28 cellular contexts compared by ENCODE assay signal in the genomic region with DNA sequence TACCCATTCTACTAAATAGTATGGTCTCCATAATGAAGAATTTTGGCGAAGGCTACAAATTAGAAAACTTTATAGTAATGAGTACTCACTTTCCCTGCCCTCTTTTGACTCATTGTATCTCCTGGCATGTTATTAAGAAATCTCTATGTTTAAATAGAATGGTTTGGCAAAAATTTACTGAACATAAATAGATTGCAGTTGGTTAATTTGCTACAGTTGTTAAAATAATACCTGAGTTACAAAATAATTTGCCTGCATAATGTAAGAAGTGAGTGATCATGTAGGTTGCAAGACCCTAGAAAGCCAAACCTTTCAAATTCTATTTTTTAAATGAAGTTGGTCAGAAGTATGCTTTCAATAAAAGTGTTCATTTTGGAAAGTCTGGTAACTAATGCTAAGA.
"Had no signal": no experiment of that assay in that cellular context is flagged by ENCODE, and none has a peak within 500 bp of the region (broad histone marks: within the 10 kb centered on the region; RNA-seq: fewer than 3 reads in every experiment).

No MANE protein-coding gene starts in this region.

- DNase-seq: activated CD4-positive, alpha-beta memory T cell treated with anti-CD3 and anti-CD28 coated beads for 36 hours; activated CD4-positive, alpha-beta T cell treated with anti-CD3 and anti-CD28 coated beads for 36 hours; activated CD4-positive, alpha-beta T cell treated with anti-CD3 and anti-CD28 coated beads, Interleukin-2, amount 10 ng/mL, durations not matched to agents 24 days and 14 days; activated CD4-positive, CD25-positive, alpha-beta regulatory T cell; activated CD4-positive, CD25-positive, alpha-beta regulatory T cell treated with anti-CD3 and anti-CD28 coated beads, Interleukin-2, amount 50 U/mL, for 72 hours; activated CD8-positive, alpha-beta memory T cell treated with anti-CD3 and anti-CD28 coated beads, Interleukin-2, amount 10 ng/mL, durations not matched to agents 7 days and 5 days; activated CD8-positive, alpha-beta memory T cell treated with anti-CD3 and anti-CD28 coated beads, Interleukin-2, amount 50 U/mL, for 4 hours; activated CD8-positive, alpha-beta T cell treated with anti-CD3 and anti-CD28 coated beads, Interleukin-2, amount 10 ng/mL, durations not matched to agents 7 days and 5 days; activated effector memory CD4-positive, alpha-beta T cell treated with anti-CD3 and anti-CD28 coated beads, Interleukin-2, amount 50 U/mL, for 16 hours; activated naive CD4-positive, alpha-beta T cell treated with anti-CD3 and anti-CD28 coated beads for 36 hours; activated naive CD8-positive, alpha-beta T cell treated with anti-CD3 and anti-CD28 coated beads for 36 hours; activated naive CD8-positive, alpha-beta T cell treated with anti-CD3 and anti-CD28 coated beads, Interleukin-2, amount 50 U/mL, for 24 hours; activated T-cell treated with anti-CD3 and anti-CD28 coated beads, Interleukin-2, amount 50 U/mL, for 1 hour; activated T-cell treated with anti-CD3 and anti-CD28 coated beads, Interleukin-2, amount 50 U/mL, for 48 hours; brain microvascular endothelial cell; caudate nucleus; cortex of kidney; effector CD8-positive, alpha-beta T cell; esophagus squamous epithelium; foreskin keratinocyte; gastrocnemius medialis; glutamatergic neuron; heart left ventricle; T-helper 2 cell had no signal

- H3K4me3 Mint-ChIP-seq: activated CD4-positive, alpha-beta memory T cell treated with anti-CD3 and anti-CD28 coated beads for 36 hours; activated CD4-positive, alpha-beta T cell treated with anti-CD3 and anti-CD28 coated beads for 36 hours; activated CD4-positive, alpha-beta T cell treated with anti-CD3 and anti-CD28 coated beads, Interleukin-2, amount 10 ng/mL, durations not matched to agents 24 days and 14 days; activated CD8-positive, alpha-beta memory T cell treated with anti-CD3 and anti-CD28 coated beads, Interleukin-2, amount 10 ng/mL, durations not matched to agents 7 days and 5 days; activated CD8-positive, alpha-beta T cell treated with anti-CD3 and anti-CD28 coated beads, Interleukin-2, amount 10 ng/mL, durations not matched to agents 7 days and 5 days; activated naive CD4-positive, alpha-beta T cell treated with anti-CD3 and anti-CD28 coated beads for 36 hours; activated naive CD4-positive, alpha-beta T cell treated with anti-CD3 and anti-CD28 coated beads, Interleukin-2, amount 50 U/mL, for 24 hours; activated naive CD8-positive, alpha-beta T cell treated with anti-CD3 and anti-CD28 coated beads for 36 hours; activated naive CD8-positive, alpha-beta T cell treated with anti-CD3 and anti-CD28 coated beads, Interleukin-2, amount 50 U/mL, for 24 hours; activated T-helper 1 cell treated with anti-CD3 and anti-CD28 coated beads, Interleukin-12 subunit alpha, Interleukin-12 subunit beta, Interleukin-2, Interleukin-4 antibody, amounts not matched to agents 30 ng/mL and 10 ng/mL and 1 ng/mL, durations not matched to agents 14 hours and 24 hours and 36 hours had no signal

- H3K4me1 ChIP-seq: esophagus squamous epithelium, foreskin keratinocyte, gastrocnemius medialis had no signal

- H3K4me3 ChIP-seq: esophagus squamous epithelium, gastrocnemius medialis, heart left ventricle had no signal

- H3K27me3 Mint-ChIP-seq: activated CD4-positive, alpha-beta memory T cell treated with anti-CD3 and anti-CD28 coated beads for 36 hours; activated CD4-positive, alpha-beta T cell treated with anti-CD3 and anti-CD28 coated beads for 36 hours; activated CD4-positive, alpha-beta T cell treated with anti-CD3 and anti-CD28 coated beads, Interleukin-2, amount 10 ng/mL, durations not matched to agents 24 days and 14 days; activated CD8-positive, alpha-beta memory T cell treated with anti-CD3 and anti-CD28 coated beads, Interleukin-2, amount 10 ng/mL, durations not matched to agents 7 days and 5 days; activated naive CD4-positive, alpha-beta T cell treated with anti-CD3 and anti-CD28 coated beads, Interleukin-2, amount 50 U/mL, for 24 hours; activated naive CD8-positive, alpha-beta T cell treated with anti-CD3 and anti-CD28 coated beads for 36 hours; activated naive CD8-positive, alpha-beta T cell treated with anti-CD3 and anti-CD28 coated beads, Interleukin-2, amount 50 U/mL, for 24 hours had no signal

- H3K36me3 ChIP-seq: brain microvascular endothelial cell, esophagus squamous epithelium, gastrocnemius medialis, heart left ventricle had no signal

- H3K27ac ChIP-seq: brain microvascular endothelial cell, epithelial cell of prostate, esophagus squamous epithelium, foreskin keratinocyte, gastrocnemius medialis had no signal

- H3K9me3 ChIP-seq: esophagus squamous epithelium, gastrocnemius medialis, heart left ventricle had no signal

- H3K36me3 Mint-ChIP-seq: activated CD4-positive, alpha-beta memory T cell treated with anti-CD3 and anti-CD28 coated beads for 36 hours; activated naive CD4-positive, alpha-beta T cell treated with anti-CD3 and anti-CD28 coated beads, Interleukin-2, amount 50 U/mL, for 24 hours; activated naive CD8-positive, alpha-beta T cell treated with anti-CD3 and anti-CD28 coated beads for 36 hours had no signal

- H3K27me3 ChIP-seq: brain microvascular endothelial cell, esophagus squamous epithelium, foreskin keratinocyte, gastrocnemius medialis, heart left ventricle had no signal

- H3K27ac Mint-ChIP-seq: activated CD4-positive, alpha-beta memory T cell treated with anti-CD3 and anti-CD28 coated beads for 36 hours; activated CD4-positive, alpha-beta T cell treated with anti-CD3 and anti-CD28 coated beads for 36 hours; activated CD4-positive, alpha-beta T cell treated with anti-CD3 and anti-CD28 coated beads, Interleukin-2, amount 10 ng/mL, durations not matched to agents 24 days and 14 days; activated CD8-positive, alpha-beta memory T cell treated with anti-CD3 and anti-CD28 coated beads, Interleukin-2, amount 10 ng/mL, durations not matched to agents 7 days and 5 days; activated CD8-positive, alpha-beta T cell treated with anti-CD3 and anti-CD28 coated beads, Interleukin-2, amount 10 ng/mL, durations not matched to agents 7 days and 5 days; activated naive CD4-positive, alpha-beta T cell treated with anti-CD3 and anti-CD28 coated beads for 36 hours; activated naive CD4-positive, alpha-beta T cell treated with anti-CD3 and anti-CD28 coated beads, Interleukin-2, amount 50 U/mL, for 24 hours; activated naive CD8-positive, alpha-beta T cell treated with anti-CD3 and anti-CD28 coated beads for 36 hours; activated naive CD8-positive, alpha-beta T cell treated with anti-CD3 and anti-CD28 coated beads, Interleukin-2, amount 50 U/mL, for 24 hours; activated T-helper 1 cell treated with anti-CD3 and anti-CD28 coated beads, Interleukin-12 subunit alpha, Interleukin-12 subunit beta, Interleukin-2, Interleukin-4 antibody, amounts not matched to agents 30 ng/mL and 10 ng/mL and 1 ng/mL, durations not matched to agents 14 hours and 24 hours and 36 hours; activated T-helper 2 cell treated with anti-CD3 and anti-CD28 coated beads, Interferon-gamma antibody, Interleukin-2, Interleukin-4, amounts not matched to agents 10 μg/mL and 5 μg/mL and 100 μg/mL, durations not matched to agents 14 hours and 24 hours and 36 hours had no signal

- H3K9me3 Mint-ChIP-seq: activated CD4-positive, alpha-beta memory T cell treated with anti-CD3 and anti-CD28 coated beads for 36 hours; activated naive CD4-positive, alpha-beta T cell treated with anti-CD3 and anti-CD28 coated beads for 36 hours; activated naive CD4-positive, alpha-beta T cell treated with anti-CD3 and anti-CD28 coated beads, Interleukin-2, amount 50 U/mL, for 24 hours; activated naive CD8-positive, alpha-beta T cell treated with anti-CD3 and anti-CD28 coated beads for 36 hours; activated naive CD8-positive, alpha-beta T cell treated with anti-CD3 and anti-CD28 coated beads, Interleukin-2, amount 50 U/mL, for 24 hours had no signal

- ATAC-seq: activated CD4-positive, alpha-beta T cell treated with anti-CD3 and anti-CD28 coated beads for 36 hours; activated CD8-positive, alpha-beta memory T cell treated with anti-CD3 and anti-CD28 coated beads, Interleukin-2, amount 10 ng/mL, durations not matched to agents 7 days and 5 days; activated CD8-positive, alpha-beta T cell treated with anti-CD3 and anti-CD28 coated beads, Interleukin-2, amount 10 ng/mL, durations not matched to agents 7 days and 5 days; activated naive CD8-positive, alpha-beta T cell treated with anti-CD3 and anti-CD28 coated beads, Interleukin-2, amount 50 U/mL, for 24 hours; foreskin keratinocyte; gastrocnemius medialis; heart left ventricle had no signal
